In genomic region chr1:2544093-2544874, GRCh38 we compare ENCODE assay signal across 10 cellular contexts. TPM values are rescaled to one million over a fixed set of nuclear protein-coding genes. Genes with fewer than 3 reads are reported as not detected.
DNase-seq lines count a peak whose midpoint lies in the region; TF ChIP-seq lines count a peak whose summit lies in the region.
"Had no signal": no experiment of that assay in that cellular context is flagged by ENCODE, and none has a peak within 500 bp of the region (broad histone marks: within the 10 kb centered on the region; RNA-seq: fewer than 3 reads in every experiment).

No MANE protein-coding gene starts in this region.

- H3K4me1 ChIP-seq in spleen (peaks cover 21 to 94% (median 75%) of the 10 kb centered on the region in 6 donors), HAP-1 (peaks cover 45% of the 10 kb centered on the region)

- no peak for TF ChIP-seq POLR2A in spleen (IDR thresholded peaks at IDR 0.05)

- in situ Hi-C loops in HAP-1 (cut with MboI; ENCODE audit: low sequenced_read_pairs): no loop called here

- H3K9me3 ChIP-seq in spleen (no peaks in the 10 kb centered on the region), HAP-1 (no peaks in the 10 kb centered on the region)

- TF ChIP-seq CTCF in dorsolateral prefrontal cortex (IDR thresholded peaks at IDR 0.05 in 54 of 56, conservative IDR thresholded peaks at IDR 0.05 in 2 of 56; ENCODE audit: low read depth in 1 of 56, partially characterized antibody in 56 of 56) (peak in 1 of 56 donors; percentile 2), spleen (IDR thresholded peaks at IDR 0.05 in 8 of 11, conservative IDR thresholded peaks at IDR 0.05 in 3 of 11) (no peak)

- intact Hi-C loops in dorsolateral prefrontal cortex (cut with DNase I) (loop anchor here in 1 of 2 donors (10.0 kb wide), 1 partner anchor 349 kb away; the partner anchor contains the start of gene FAAP20), spleen (cut with DNase I; ENCODE audit: low total_unique reads) (no loop called here)

- DNase-seq in NCI-H69 (lab: John Stamatoyannopoulos, UW) (peak; percentile 10), dorsolateral prefrontal cortex (no peak), spleen (no peak), HAP-1 (ENCODE audit: low spot score in 2 of 2) (no peak), NCI-H1930 (lab: John Stamatoyannopoulos, UW) (no peak)
- DNase-seq: Kasumi-1, NCI-H226 had no signal

- H3K36me3 ChIP-seq in spleen (no peaks in the 10 kb centered on the region), HAP-1 (replicated peaks) (no peaks in the 10 kb centered on the region)

- H3K4me3 ChIP-seq in dorsolateral prefrontal cortex (peak overlapping the region in 11 of 59 donors; percentile 9 to 40 (median 23)), spleen (no peak overlapping the region), HAP-1 (no peak overlapping the region)

- 55 to 74% (median 65%) methylated on average over 20 to 26 of the region's 26 CpGs for WGBS in spleen, 5 donors

- H3K27me3 ChIP-seq in dorsolateral prefrontal cortex (peaks cover 0 to 12% (median 0%) of the 10 kb centered on the region in 45 donors), spleen (replicated peaks in 1 of 7) (peaks cover 0 to 43% (median 13%) of the 10 kb centered on the region in 7 donors), HAP-1 (ENCODE audit: low read depth) (no peaks in the 10 kb centered on the region)

- H3K27ac ChIP-seq in dorsolateral prefrontal cortex (peak overlapping the region in 50 of 59 donors; percentile 4 to 99 (median 59)), spleen (peak overlapping the region in 5 of 8 donors; percentile 98 to 99 (median 99))

RNA-seq across cellular contexts. Expression of gene TNFRSF14, which starts 11.9 kb away (rescaled TPM):
- total RNA-seq in dorsolateral prefrontal cortex (10 to 100 TPM; 12.0 to 44.5 (median 23.4) TPM), spleen (100 to 1,000 TPM; 146 to 203 (median 190) TPM)
- 100 to 1,000 TPM; 167 to 366 (median 302) TPM for polyA plus RNA-seq in spleen

RNA-seq across cellular contexts. Expression of gene HES5, which starts 14.2 kb away (rescaled TPM):
- total RNA-seq in dorsolateral prefrontal cortex (10 to 100 TPM in 45 of 120 experiments, 1 to 10 TPM in 74, under 1 TPM in 1; 0.56 to 50.1 (median 8.5) TPM), spleen (under 1 TPM in 4 of 7 donors, not detected in 3; 0.36 to 0.54 (median 0.42) TPM)
- under 1 TPM in 1 of 3 donors, not detected in 2; 0.36 TPM for polyA plus RNA-seq in spleen
- total RNA-seq: activated CD8-positive, alpha-beta T cell treated with anti-CD3 and anti-CD28 coated beads for 36 hours; natural killer cell; SK-MEL-5 had no signal

RNA-seq across cellular contexts. Expression of gene PANK4, which starts 17.9 kb away (rescaled TPM):
- 10 to 100 TPM; 31.4 to 65.2 (median 46.7) TPM for total RNA-seq in dorsolateral prefrontal cortex
- total RNA-seq in spleen: 10 to 100 TPM; 34.9 to 49.5 (median 47.6) TPM
- 10 to 100 TPM; 13.8 to 30.6 (median 14.0) TPM for polyA plus RNA-seq in spleen

RNA-seq across cellular contexts. Expression of gene PRXL2B, which starts 42.3 kb away (rescaled TPM):
- total RNA-seq in dorsolateral prefrontal cortex (10 to 100 TPM; 24.0 to 76.4 (median 50.5) TPM), spleen (10 to 100 TPM; 21.9 to 43.0 (median 26.7) TPM)
- 10 to 100 TPM; 10.7 to 29.0 (median 13.2) TPM for polyA plus RNA-seq in spleen
